In genomic region chr12:19148860-19149259, GRCh38 we compare ENCODE assay signal across 38 cellular contexts. TPM values are rescaled to one million over a fixed set of nuclear protein-coding genes. Genes with fewer than 3 reads are reported as not detected.
DNase-seq lines count a peak whose midpoint lies in the region; ATAC-seq, FAIRE-seq and TF ChIP-seq lines count a peak whose summit lies in the region.
"Had no signal": no experiment of that assay in that cellular context is flagged by ENCODE, and none has a peak within 500 bp of the region (broad histone marks: within the 10 kb centered on the region; RNA-seq: fewer than 3 reads in every experiment).

No MANE protein-coding gene starts in this region.

- H3K36me3 ChIP-seq in cardiac muscle cell (peaks cover under 1% of the 10 kb centered on the region), GM12878 (ENCODE audit: control insufficient read depth in 2 of 2, insufficient read depth in 2 of 2, low read length in 1 of 2) (no peaks in the 10 kb centered on the region)
- H3K36me3 ChIP-seq: colonic mucosa, transverse colon had no signal

- H3K4me3 Mint-ChIP-seq in activated CD4-positive, alpha-beta T cell treated with anti-CD3 and anti-CD28 coated beads, Interleukin-2, amount 10 ng/mL, durations not matched to agents 24 days and 14 days, result no peak overlapping the region
- H3K4me3 Mint-ChIP-seq: activated CD4-positive, alpha-beta memory T cell treated with anti-CD3 and anti-CD28 coated beads, Interleukin-2, amount 10 ng/mL, durations not matched to agents 7 days and 5 days; activated naive CD8-positive, alpha-beta T cell treated with anti-CD3 and anti-CD28 coated beads, Interleukin-2, amount 50 U/mL, for 24 hours; CD4-positive, alpha-beta T cell; HFFc6; natural killer cell; stimulated activated effector memory CD8-positive, alpha-beta T cell treated with anti-CD3 and anti-CD28 coated beads, Interleukin-12 subunit alpha, Interleukin-12 subunit beta, amount 100 ng/mL, for 72 hours; T-helper 17 cell had no signal

- no peaks in the 10 kb centered on the region for H3K79me2 ChIP-seq in GM12878 (ENCODE audit: control insufficient read depth, insufficient read depth, low read length)

- DNase-seq in cardiac muscle cell (ENCODE audit: low read depth in 1 of 2, low spot score in 1 of 2) (no peak), right cardiac atrium (no peak), GM12878 (ENCODE audit: low read depth, low spot score) (no peak)
- DNase-seq in activated CD4-positive, alpha-beta T cell treated with anti-CD3 and anti-CD28 coated beads, Interleukin-2, amount 10 ng/mL, durations not matched to agents 24 days and 14 days, result no peak
- DNase-seq: 8988T; activated CD4-positive, alpha-beta memory T cell treated with anti-CD3 and anti-CD28 coated beads, Interleukin-2, amount 10 ng/mL, durations not matched to agents 7 days and 5 days; activated CD8-positive, alpha-beta memory T cell treated with anti-CD3 and anti-CD28 coated beads, Interleukin-2, amount 50 U/mL, for 4 hours; activated naive CD4-positive, alpha-beta T cell; activated naive CD8-positive, alpha-beta T cell treated with anti-CD3 and anti-CD28 coated beads, Interleukin-2, amount 50 U/mL, for 24 hours; CD4-positive, alpha-beta T cell; colonic mucosa; effector CD4-positive, alpha-beta T cell; HFFc6; hippocampal formation; mammary epithelial cell; mucosa of descending colon; natural killer cell; NCI-H1105; NCI-H1930; NCI-H2171 treated with DMSO at 0.1 percent for 48 hours; NCI-H510A treated with DMSO at 0.1 percent for 48 hours; nucleus accumbens; PC-3; psoas muscle; SHP77; stimulated activated CD4-positive, alpha-beta T cell treated with anti-CD3 and anti-CD28 coated beads, Interleukin-15, amount 100 ng/mL, for 24 hours; T-helper 17 cell; transverse colon had no signal

- BruUV-seq in GM12878 (replicated peaks; lab: Mats Ljungman, UMichigan), result no TSS peak

- H3K4me2 ChIP-seq in GM12878 (ENCODE audit: control insufficient read depth, insufficient read depth), result no peak overlapping the region

- no peak for TF ChIP-seq POLR2A in GM12878 (IDR thresholded peaks at IDR 0.05; ENCODE audit: low read depth, low read length)

- H3K4me1 Mint-ChIP-seq in activated CD4-positive, alpha-beta T cell treated with anti-CD3 and anti-CD28 coated beads, Interleukin-2, amount 10 ng/mL, durations not matched to agents 24 days and 14 days, result no peaks in the 10 kb centered on the region
- H3K4me1 Mint-ChIP-seq: activated naive CD8-positive, alpha-beta T cell treated with anti-CD3 and anti-CD28 coated beads, Interleukin-2, amount 50 U/mL, for 24 hours; IgD-negative memory B cell had no signal

- H3K9me3 ChIP-seq in cardiac muscle cell (ENCODE audit: low read depth) (no peaks in the 10 kb centered on the region), right cardiac atrium (ENCODE audit: control insufficient read depth, low read length) (no peaks in the 10 kb centered on the region), GM12878 (replicated peaks; ENCODE audit: control insufficient read depth, insufficient read depth, low read length) (no peaks in the 10 kb centered on the region)
- H3K9me3 ChIP-seq: colonic mucosa, gastroesophageal sphincter, mucosa of descending colon, psoas muscle, transverse colon had no signal

- ATAC-seq in right cardiac atrium (no peak), GM18907 (IDR thresholded peaks at IDR 0.05; ENCODE audit: unreplicated experiment) (peak; percentile 67), HG03097 (IDR thresholded peaks at IDR 0.05; ENCODE audit: low FRiP score, unreplicated experiment) (peak; percentile 55), GM12878 (peak; percentile 70), HG03469 (IDR thresholded peaks at IDR 0.05; ENCODE audit: unreplicated experiment) (no peak), HG02884 (IDR thresholded peaks at IDR 0.05; ENCODE audit: unreplicated experiment) (no peak)
- ATAC-seq: activated naive CD8-positive, alpha-beta T cell treated with anti-CD3 and anti-CD28 coated beads, Interleukin-2, amount 50 U/mL, for 24 hours; gastroesophageal sphincter; mucosa of descending colon; natural killer cell; PC-3; psoas muscle; stimulated activated effector memory CD8-positive, alpha-beta T cell treated with anti-CD3 and anti-CD28 coated beads, Interleukin-12 subunit alpha, Interleukin-12 subunit beta, amount 100 ng/mL, for 72 hours; T-helper 17 cell had no signal

- H4K20me1 ChIP-seq in GM12878 (ENCODE audit: control insufficient read depth, insufficient read depth), result no peaks in the 10 kb centered on the region

- H3K27ac ChIP-seq in cardiac muscle cell, result peak overlapping the region; percentile 15
- no peak overlapping the region for H3K27ac ChIP-seq in right cardiac atrium (ENCODE audit: low read length)
- H3K27ac ChIP-seq in GM12878 (ENCODE audit: control insufficient read depth, insufficient read depth), result no peak overlapping the region
- H3K27ac ChIP-seq: colonic mucosa, gastroesophageal sphincter, psoas muscle, transverse colon had no signal

- no peak overlapping the region for H2AFZ ChIP-seq in GM12878 (ENCODE audit: control insufficient read depth, low read depth, low read length)

- no peaks in the 10 kb centered on the region for H3K27me3 Mint-ChIP-seq in activated CD4-positive, alpha-beta T cell treated with anti-CD3 and anti-CD28 coated beads, Interleukin-2, amount 10 ng/mL, durations not matched to agents 24 days and 14 days
- H3K27me3 Mint-ChIP-seq: activated CD4-positive, alpha-beta memory T cell treated with anti-CD3 and anti-CD28 coated beads, Interleukin-2, amount 10 ng/mL, durations not matched to agents 7 days and 5 days; activated naive CD8-positive, alpha-beta T cell treated with anti-CD3 and anti-CD28 coated beads, Interleukin-2, amount 50 U/mL, for 24 hours; CD4-positive, alpha-beta T cell; IgD-negative memory B cell; T-helper 17 cell had no signal

- H3K4me3 ChIP-seq in cardiac muscle cell (no peak overlapping the region), right cardiac atrium (ENCODE audit: low read length) (no peak overlapping the region), GM12878 (no peak overlapping the region)
- H3K4me3 ChIP-seq: colonic mucosa, gastroesophageal sphincter, mucosa of descending colon, psoas muscle, transverse colon had no signal

- H3K9ac ChIP-seq in GM12878 (ENCODE audit: control insufficient read depth, insufficient read depth, low read length), result no peak overlapping the region

- CTCF ChIA-PET in GM12878 (lab: Yijun Ruan, JAX), result no interaction called here

- no peak for TF ChIP-seq RAD21 in GM12878 (IDR thresholded peaks at IDR 0.05; ENCODE audit: insufficient read depth, low read depth, low read length)

- H3K27me3 ChIP-seq in cardiac muscle cell (no peaks in the 10 kb centered on the region), right cardiac atrium (ENCODE audit: control insufficient read depth, insufficient read depth) (no peaks in the 10 kb centered on the region), GM12878 (replicated peaks in 1 of 2; ENCODE audit: control insufficient read depth in 2 of 2, insufficient read depth in 2 of 2, low read length in 1 of 2) (no peaks in the 10 kb centered on the region)
- H3K27me3 ChIP-seq: colonic mucosa, gastroesophageal sphincter, transverse colon had no signal

- RAD21 ChIA-PET in GM12878 (lab: Charles Lee; ENCODE audit: unreplicated experiment), result no interaction called here

- SMC1A ChIA-PET in GM12878 (lab: Charles Lee; ENCODE audit: uncharacterized antibody, unreplicated experiment), result no interaction called here

- intact Hi-C loops in right cardiac atrium (cut with DNase I), result no loop called here
- intact Hi-C loops in GM12878 (cut with micrococcal nuclease; ENCODE audit: unreplicated experiment), result no loop called here
- intact Hi-C loops in activated CD4-positive, alpha-beta T cell treated with anti-CD3 and anti-CD28 coated beads, Interleukin-2, amount 10 ng/mL, durations not matched to agents 24 days and 14 days (cut with micrococcal nuclease), result no loop called here

- in situ Hi-C loops in GM12878 (cut with MboI), result no loop called here

- H3K4me1 ChIP-seq in cardiac muscle cell (ENCODE audit: low read depth) (peaks cover 25% of the 10 kb centered on the region), right cardiac atrium (ENCODE audit: control insufficient read depth, insufficient read depth, low read length) (peaks cover 3% of the 10 kb centered on the region), GM12878 (ENCODE audit: control insufficient read depth, insufficient read depth, low read length) (no peaks in the 10 kb centered on the region)
- H3K4me1 ChIP-seq: colonic mucosa, psoas muscle had no signal

- TF ChIP-seq CTCF in cardiac muscle cell (IDR thresholded peaks at IDR 0.05; ENCODE audit: low read depth, low read length), result no peak
- no peak for TF ChIP-seq CTCF in GM12878 (IDR thresholded peaks at IDR 0.05 in 2 of 3, conservative IDR thresholded peaks at IDR 0.05 in 1 of 3; ENCODE audit: control insufficient read depth in 2 of 3, extremely low read depth in 1 of 3, insufficient read depth in 1 of 3, low read depth in 3 of 3, low read length in 3 of 3)

- POLR2A ChIA-PET in GM12878 (lab: Charles Lee), result interaction anchor here (0.6 kb wide), 1 partner anchor 111 kb away, joined by 5 read pairs; no protein-coding TSS in a partner anchor

- H3K27ac Mint-ChIP-seq in activated CD4-positive, alpha-beta T cell treated with anti-CD3 and anti-CD28 coated beads, Interleukin-2, amount 10 ng/mL, durations not matched to agents 24 days and 14 days, result no peak overlapping the region
- H3K27ac Mint-ChIP-seq: activated CD4-positive, alpha-beta memory T cell treated with anti-CD3 and anti-CD28 coated beads, Interleukin-2, amount 10 ng/mL, durations not matched to agents 7 days and 5 days; activated naive CD8-positive, alpha-beta T cell treated with anti-CD3 and anti-CD28 coated beads, Interleukin-2, amount 50 U/mL, for 24 hours; CD4-positive, alpha-beta T cell; HFFc6; IgD-negative memory B cell; natural killer cell; stimulated activated effector memory CD8-positive, alpha-beta T cell treated with anti-CD3 and anti-CD28 coated beads, Interleukin-12 subunit alpha, Interleukin-12 subunit beta, amount 100 ng/mL, for 72 hours; T-helper 17 cell had no signal

- FAIRE-seq in GM12878 (lab: Jason Lieb, UNC), result no peak
- FAIRE-seq: astrocyte, D721Med, H1 had no signal

- no peak for TF ChIP-seq EP300 in GM12878 (IDR thresholded peaks at IDR 0.05; ENCODE audit: borderline replicate concordance in 1 of 2, control insufficient read depth in 1 of 2, low read depth in 2 of 2, low read length in 2 of 2)

- H3K36me3 Mint-ChIP-seq in activated CD4-positive, alpha-beta T cell treated with anti-CD3 and anti-CD28 coated beads, Interleukin-2, amount 10 ng/mL, durations not matched to agents 24 days and 14 days (ENCODE audit: low read depth), result no peaks in the 10 kb centered on the region
- H3K36me3 Mint-ChIP-seq: IgD-negative memory B cell; natural killer cell; stimulated activated effector memory CD8-positive, alpha-beta T cell treated with anti-CD3 and anti-CD28 coated beads, Interleukin-12 subunit alpha, Interleukin-12 subunit beta, amount 100 ng/mL, for 72 hours had no signal

- H3K9me3 Mint-ChIP-seq in activated CD4-positive, alpha-beta T cell treated with anti-CD3 and anti-CD28 coated beads, Interleukin-2, amount 10 ng/mL, durations not matched to agents 24 days and 14 days, result no peaks in the 10 kb centered on the region
- H3K9me3 Mint-ChIP-seq: activated CD4-positive, alpha-beta memory T cell treated with anti-CD3 and anti-CD28 coated beads, Interleukin-2, amount 10 ng/mL, durations not matched to agents 7 days and 5 days; activated naive CD8-positive, alpha-beta T cell treated with anti-CD3 and anti-CD28 coated beads, Interleukin-2, amount 50 U/mL, for 24 hours; CD4-positive, alpha-beta T cell; natural killer cell; stimulated activated effector memory CD8-positive, alpha-beta T cell treated with anti-CD3 and anti-CD28 coated beads, Interleukin-12 subunit alpha, Interleukin-12 subunit beta, amount 100 ng/mL, for 72 hours had no signal

RNA-seq across cellular contexts. Expression of gene PLEKHA5, which starts 19.3 kb away (rescaled TPM):
- total RNA-seq in cardiac muscle cell, result 53.7 and 88.4 TPM in 2 replicates
- 103 and 127 TPM in 2 replicates for polyA plus RNA-seq in cardiac muscle cell
- 10 to 100 TPM; 51.0 to 88.0 (median 74.8) TPM for total RNA-seq in right cardiac atrium
- 47.3 TPM for polyA plus RNA-seq in right cardiac atrium
- total RNA-seq in GM12878 (2013; cell fraction: nucleolus; rRNA removed), result not detected in 2 replicates
- total RNA-seq in GM12878 (2014; rRNA removed), result 0.05 and 0.11 TPM in 2 replicates
- total RNA-seq in GM12878 (2014; rRNA removed; fragmentation: Illumina TruSeq; extraction: Trizol), result 0.18 and 0.23 TPM in 2 replicates
- total RNA-seq in GM12878 (2021), result 0.33 and 0.51 TPM in 2 replicates
- not detected for polyA plus RNA-seq in GM12878 (2011; ENCODE audit: low read depth)
- polyA plus RNA-seq in GM12878 (2011; rRNA removed), result not detected in 2 replicates
- not detected in 2 replicates for polyA plus RNA-seq in GM12878 (2011; cell fraction: cytosol; rRNA removed)
- polyA plus RNA-seq in GM12878 (2011; cell fraction: nucleus; rRNA removed), result not detected in 2 replicates
- 0.06 and 0.08 TPM in 2 replicates for polyA plus RNA-seq in GM12878 (2012)
- 0.21 and 0.51 TPM in 2 replicates for polyA plus RNA-seq in GM12878 (2014; fragmentation: Illumina TruSeq; extraction: Trizol)
- under 1 TPM in 1 of 2 experiments, not detected in 1; 0.09 TPM for polyA plus RNA-seq in GM12878 (2014; fragmentation: Nextera tagmentation; extraction: Ambion mirVana)
- 0.09 TPM in 2 replicates for polyA plus RNA-seq in GM12878 (2014; rRNA removed)
- under 1 TPM in 1 of 2 experiments, not detected in 1; 0.28 TPM for polyA plus RNA-seq in GM12878 (2016; fragmentation: Nextera tagmentation; extraction: Ambion mirVana)
- polyA minus RNA-seq in GM12878 (2011; rRNA and poly(A)+ RNA removed), result not detected in 2 replicates
- polyA minus RNA-seq in GM12878 (2011; cell fraction: cytosol; rRNA and poly(A)+ RNA removed), result not detected in 2 replicates
- polyA minus RNA-seq in GM12878 (2011; cell fraction: nucleus; rRNA and poly(A)+ RNA removed), result not detected in 2 replicates
- total RNA-seq in activated CD4-positive, alpha-beta T cell treated with anti-CD3 and anti-CD28 coated beads, Interleukin-2, amount 10 ng/mL, durations not matched to agents 24 days and 14 days, result 2.3 and 2.5 TPM in 2 replicates

Comparison
In these comparisons a context has a peak if more than half of its experiments do, and no peak if none do; other contexts are left out.
1. ATAC-seq: peak in GM18907 (single experiment), HG03097 (single experiment) and GM12878 (single experiment); none in right cardiac atrium (0 of 2), HG03469 (single experiment) and HG02884 (single experiment).
2. RNA of gene PLEKHA5, which starts 19.3 kb away (total RNA-seq): 53.7 to 88.4 TPM in cardiac muscle cell and 51.0 to 88.0 TPM in right cardiac atrium; 2.3 to 2.5 TPM in activated CD4-positive, alpha-beta T cell treated with anti-CD3 and anti-CD28 coated beads, Interleukin-2, amount 10 ng/mL, durations not matched to agents 24 days and 14 days and 0.05 to 0.51 TPM in GM12878; every median in the first group is over 10 times any median in the second.